In the genomic region with DNA sequence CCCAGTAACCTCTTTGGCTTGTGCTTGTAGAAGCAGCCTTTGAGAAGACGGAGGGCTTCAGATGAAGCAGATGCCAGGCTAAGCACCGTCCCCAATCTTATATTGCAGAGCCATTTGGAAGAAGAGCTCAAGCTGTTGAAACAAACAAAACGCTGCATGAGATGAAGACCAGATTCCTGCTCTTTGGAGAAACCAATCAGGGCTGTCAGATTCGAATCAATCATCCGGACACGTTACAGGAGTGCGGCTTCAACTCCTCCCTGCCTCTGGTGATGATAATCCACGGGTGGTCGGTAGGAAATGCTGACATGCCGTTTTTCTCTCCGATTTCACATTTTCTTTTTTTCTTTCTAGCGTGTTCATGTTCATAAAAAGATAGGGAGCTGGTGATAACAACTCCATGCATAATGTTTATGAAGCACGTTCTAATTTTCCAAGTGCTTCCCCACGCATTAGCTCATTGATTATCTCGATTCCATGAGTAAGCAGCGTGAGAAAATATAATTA, we compare ENCODE assay signal across 26 cellular contexts.
"Had no signal": no experiment of that assay in that cellular context is flagged by ENCODE, and none has a peak within 500 bp of the region (broad histone marks: within the 10 kb centered on the region; RNA-seq: fewer than 3 reads in every experiment).

No MANE protein-coding gene starts in this region.

- H3K27ac Mint-ChIP-seq: activated CD4-positive, alpha-beta T cell treated with anti-CD3 and anti-CD28 coated beads, Interleukin-2, amount 10 ng/mL, durations not matched to agents 24 days and 14 days; activated CD8-positive, alpha-beta T cell treated with anti-CD3 and anti-CD28 coated beads, Interleukin-2, amount 10 ng/mL, durations not matched to agents 7 days and 5 days; activated naive CD4-positive, alpha-beta T cell treated with anti-CD3 and anti-CD28 coated beads, Interleukin-2, amount 10 ng/mL, durations not matched to agents 7 days and 5 days; activated naive CD8-positive, alpha-beta T cell; activated naive CD8-positive, alpha-beta T cell treated with anti-CD3 and anti-CD28 coated beads, Interleukin-2, amount 50 U/mL, for 24 hours had no signal

- H3K27me3 ChIP-seq: brain microvascular endothelial cell had no signal

- H3K27ac ChIP-seq: brain microvascular endothelial cell, RWPE1 had no signal

- H3K36me3 Mint-ChIP-seq: activated naive CD4-positive, alpha-beta T cell treated with anti-CD3 and anti-CD28 coated beads, Interleukin-2, amount 10 ng/mL, durations not matched to agents 7 days and 5 days; activated naive CD8-positive, alpha-beta T cell had no signal

- DNase-seq: activated CD4-positive, alpha-beta T cell treated with anti-CD3 and anti-CD28 coated beads, Interleukin-2, amount 10 ng/mL, durations not matched to agents 24 days and 14 days; activated CD4-positive, alpha-beta T cell treated with anti-CD3 and anti-CD28 coated beads, Interleukin-2, amount 50 U/mL, for 4 hours; activated CD8-positive, alpha-beta T cell treated with anti-CD3 and anti-CD28 coated beads, Interleukin-2, amount 10 ng/mL, durations not matched to agents 7 days and 5 days; activated effector memory CD4-positive, alpha-beta T cell treated with Interleukin-2 at 50 U/mL for 16 hours; activated naive CD4-positive, alpha-beta T cell treated with anti-CD3 and anti-CD28 coated beads, Interleukin-2, amount 10 ng/mL, durations not matched to agents 7 days and 5 days; activated naive CD8-positive, alpha-beta T cell treated with anti-CD3 and anti-CD28 coated beads, Interleukin-2, amount 50 U/mL, for 24 hours; activated T-cell treated with anti-CD3 and anti-CD28 coated beads, Interleukin-2, amount 50 U/mL, for 48 hours; aorta; brain microvascular endothelial cell; NCI-H1092 treated with DMSO at 0.1 percent for 48 hours; NCI-H1417; NCI-H146; NCI-H187; NCI-H2029 treated with DMSO at 0.1 percent for 48 hours; NCI-H2107; NCI-H2171; NCI-H510A; NCI-H526; NCI-H748 treated with DMSO at 0.1 percent for 48 hours; NK-92 treated with Interleukin-12 subunit alpha and Interleukin-12 subunit beta, amount 100 ng/mL, for 24 hours; PC-3; SIG-M5; T1000 had no signal

- H3K9me3 Mint-ChIP-seq: activated CD4-positive, alpha-beta T cell treated with anti-CD3 and anti-CD28 coated beads, Interleukin-2, amount 10 ng/mL, durations not matched to agents 24 days and 14 days; activated naive CD4-positive, alpha-beta T cell treated with anti-CD3 and anti-CD28 coated beads, Interleukin-2, amount 10 ng/mL, durations not matched to agents 7 days and 5 days; activated naive CD8-positive, alpha-beta T cell treated with anti-CD3 and anti-CD28 coated beads, Interleukin-2, amount 50 U/mL, for 24 hours; central memory CD8-positive, alpha-beta T cell had no signal

- H3K4me1 Mint-ChIP-seq: activated naive CD8-positive, alpha-beta T cell treated with anti-CD3 and anti-CD28 coated beads, Interleukin-2, amount 50 U/mL, for 24 hours had no signal

- H3K27me3 Mint-ChIP-seq: activated naive CD8-positive, alpha-beta T cell; activated naive CD8-positive, alpha-beta T cell treated with anti-CD3 and anti-CD28 coated beads, Interleukin-2, amount 50 U/mL, for 24 hours; central memory CD8-positive, alpha-beta T cell had no signal

- H3K4me3 Mint-ChIP-seq: activated CD4-positive, alpha-beta T cell treated with anti-CD3 and anti-CD28 coated beads, Interleukin-2, amount 10 ng/mL, durations not matched to agents 24 days and 14 days; activated CD8-positive, alpha-beta T cell treated with anti-CD3 and anti-CD28 coated beads, Interleukin-2, amount 10 ng/mL, durations not matched to agents 7 days and 5 days; activated naive CD4-positive, alpha-beta T cell treated with anti-CD3 and anti-CD28 coated beads, Interleukin-2, amount 10 ng/mL, durations not matched to agents 7 days and 5 days; activated naive CD8-positive, alpha-beta T cell; activated naive CD8-positive, alpha-beta T cell treated with anti-CD3 and anti-CD28 coated beads, Interleukin-2, amount 50 U/mL, for 24 hours; central memory CD8-positive, alpha-beta T cell had no signal

- H3K36me3 ChIP-seq: brain microvascular endothelial cell had no signal
